Comparison of ENCODE assay signal across 13 cellular contexts in genomic region chr9:91150273-91151013, GRCh38.
DNase-seq lines count a peak whose midpoint lies in the region; ATAC-seq and TF ChIP-seq lines count a peak whose summit lies in the region.
"Had no signal": no experiment of that assay in that cellular context is flagged by ENCODE, and none has a peak within 500 bp of the region (broad histone marks: within the 10 kb centered on the region; RNA-seq: fewer than 3 reads in every experiment).

No MANE protein-coding gene starts in this region.

- no peaks in the 10 kb centered on the region for H3K79me1 ChIP-seq in neuronal stem cell (ENCODE audit: low read depth, low read length)

- peak overlapping the region in 3 of 4 donors; percentile 7 to 46 (median 20) for H3K27ac ChIP-seq in upper lobe of left lung
- H3K27ac ChIP-seq in neuronal stem cell (replicated peaks; ENCODE audit: low read length), result no peak overlapping the region
- H3K27ac ChIP-seq in WERI-Rb-1, result no peak overlapping the region
- H3K27ac ChIP-seq: neutrophil had no signal

- no peaks in the 10 kb centered on the region for H3K27me3 Mint-ChIP-seq in activated naive CD4-positive, alpha-beta T cell treated with anti-CD3 and anti-CD28 coated beads, Interleukin-2, amount 50 U/mL, for 24 hours
- H3K27me3 Mint-ChIP-seq in activated CD4-positive, alpha-beta memory T cell treated with anti-CD3 and anti-CD28 coated beads for 36 hours, result no peaks in the 10 kb centered on the region
- H3K27me3 Mint-ChIP-seq in immature natural killer cell (ENCODE audit: low read depth in 3 of 3), result peaks cover 4 to 5% (median 4%) of the 10 kb centered on the region in 3 donors

- H3K27ac Mint-ChIP-seq in activated naive CD4-positive, alpha-beta T cell treated with anti-CD3 and anti-CD28 coated beads, Interleukin-2, amount 50 U/mL, for 24 hours, result peak overlapping the region; percentile 44
- peak overlapping the region; percentile 97 for H3K27ac Mint-ChIP-seq in activated CD4-positive, alpha-beta memory T cell treated with anti-CD3 and anti-CD28 coated beads for 36 hours
- H3K27ac Mint-ChIP-seq in immature natural killer cell, result peak overlapping the region; percentile 85 to 97 (median 93)

- H3K4me3 ChIP-seq in upper lobe of left lung (no peak overlapping the region), neuronal stem cell (ENCODE audit: low read length in 2 of 2) (no peak overlapping the region), WERI-Rb-1 (ENCODE audit: low read depth, low read length) (no peak overlapping the region)

- no peak overlapping the region for H3K18ac ChIP-seq in neuronal stem cell (ENCODE audit: low read length)

- H3K23ac ChIP-seq in neuronal stem cell (ENCODE audit: low read depth, low read length, poor library complexity), result no peak overlapping the region

- no peak overlapping the region for H2BK5ac ChIP-seq in neuronal stem cell (ENCODE audit: low read length)

- no peak overlapping the region for H4K91ac ChIP-seq in neuronal stem cell (ENCODE audit: low read depth, low read length, poor library complexity)

- H3K4me3 Mint-ChIP-seq in activated naive CD4-positive, alpha-beta T cell treated with anti-CD3 and anti-CD28 coated beads, Interleukin-2, amount 50 U/mL, for 24 hours, result peak overlapping the region; percentile 6
- peak overlapping the region; percentile 32 for H3K4me3 Mint-ChIP-seq in activated CD4-positive, alpha-beta memory T cell treated with anti-CD3 and anti-CD28 coated beads for 36 hours
- peak overlapping the region; percentile 62 to 83 (median 70) for H3K4me3 Mint-ChIP-seq in immature natural killer cell

- no peak overlapping the region for H2AK5ac ChIP-seq in neuronal stem cell (ENCODE audit: low read depth, low read length)

- peaks cover 3 to 20% (median 12%) of the 10 kb centered on the region in 4 donors for H3K4me1 ChIP-seq in upper lobe of left lung
- H3K4me1 ChIP-seq in neuronal stem cell (ENCODE audit: control insufficient read depth in 2 of 2, insufficient read depth in 1 of 2, low read depth in 1 of 2, low read length in 2 of 2), result peaks cover 0 to 2% of the 10 kb centered on the region in 2 donors

- no peak overlapping the region for H3K14ac ChIP-seq in neuronal stem cell (ENCODE audit: low read length)

- intact Hi-C loops in activated CD4-positive, alpha-beta memory T cell treated with anti-CD3 and anti-CD28 coated beads for 36 hours (cut with micrococcal nuclease), result loop anchor here (1.0 kb wide), 11 partner anchors 12 to 274 kb away; no protein-coding TSS in a partner anchor

- no peaks in the 10 kb centered on the region for H3K9me3 ChIP-seq in upper lobe of left lung
- peaks cover 0 to 3% of the 10 kb centered on the region in 2 donors for H3K9me3 ChIP-seq in neuronal stem cell (replicated peaks in 1 of 2; ENCODE audit: control insufficient read depth in 2 of 2, insufficient read depth in 1 of 2, low read depth in 1 of 2, low read length in 2 of 2)
- no peaks in the 10 kb centered on the region for H3K9me3 ChIP-seq in WERI-Rb-1 (ENCODE audit: severe bottlenecking)
- H3K9me3 ChIP-seq: neutrophil had no signal

- no peak overlapping the region for H3K4me2 ChIP-seq in neuronal stem cell (ENCODE audit: insufficient read depth, low read length, poor library complexity, severe bottlenecking)

- TF ChIP-seq CTCF in upper lobe of left lung (IDR thresholded peaks at IDR 0.05) (no peak), WERI-Rb-1 (IDR thresholded peaks at IDR 0.05; ENCODE audit: low read depth, low read length) (no peak)

- H3K36me3 ChIP-seq in upper lobe of left lung (no peaks in the 10 kb centered on the region), neuronal stem cell (replicated peaks in 1 of 2; ENCODE audit: control insufficient read depth in 2 of 2, insufficient read depth in 2 of 2, low read length in 2 of 2) (no peaks in the 10 kb centered on the region), WERI-Rb-1 (no peaks in the 10 kb centered on the region)
- H3K36me3 ChIP-seq: neutrophil had no signal

- POLR2A ChIA-PET in activated CD4-positive, alpha-beta memory T cell treated with anti-CD3 and anti-CD28 coated beads for 36 hours (lab: Charles Lee), result interaction anchor here (0.8 to 4.4 kb wide), 21 partner anchors 9 to 274 kb away, joined by 3 to 44 read pairs (median 6); partner anchors contain the start of gene NFIL3

- no peak overlapping the region for H2BK12ac ChIP-seq in neuronal stem cell (ENCODE audit: low read length)

- no peak overlapping the region for H2BK120ac ChIP-seq in neuronal stem cell (ENCODE audit: low read depth, low read length)

- H3K4me1 Mint-ChIP-seq in activated naive CD4-positive, alpha-beta T cell treated with anti-CD3 and anti-CD28 coated beads, Interleukin-2, amount 50 U/mL, for 24 hours, result peaks cover 60% of the 10 kb centered on the region
- H3K4me1 Mint-ChIP-seq in activated CD4-positive, alpha-beta memory T cell treated with anti-CD3 and anti-CD28 coated beads for 36 hours (ENCODE audit: low read depth), result peaks cover 73% of the 10 kb centered on the region
- H3K4me1 Mint-ChIP-seq in immature natural killer cell, result peaks cover 83 to 94% of the 10 kb centered on the region in 2 donors

- H3K27me3 ChIP-seq in upper lobe of left lung, result no peaks in the 10 kb centered on the region
- no peaks in the 10 kb centered on the region for H3K27me3 ChIP-seq in neuronal stem cell (ENCODE audit: control insufficient read depth in 3 of 3, insufficient read depth in 3 of 3, low read depth in 1 of 3, low read length in 3 of 3)
- no peaks in the 10 kb centered on the region for H3K27me3 ChIP-seq in WERI-Rb-1 (ENCODE audit: insufficient read depth, low read depth, severe bottlenecking)
- H3K27me3 ChIP-seq: neutrophil had no signal

- no peak overlapping the region for H2AFZ ChIP-seq in neuronal stem cell (ENCODE audit: low read length)

- no peak overlapping the region for H2BK15ac ChIP-seq in neuronal stem cell (ENCODE audit: low read length)

- DNase-seq in activated naive CD4-positive, alpha-beta T cell treated with anti-CD3 and anti-CD28 coated beads, Interleukin-2, amount 50 U/mL, for 16 hours, result no peak
- DNase-seq in activated CD4-positive, alpha-beta memory T cell treated with anti-CD3 and anti-CD28 coated beads for 36 hours, result no peak
- DNase-seq in immature natural killer cell (no peak), upper lobe of left lung (no peak), neuronal stem cell (ENCODE audit: low spot score) (no peak), RKO (ENCODE audit: low spot score) (no peak), WERI-Rb-1 (no peak)
- DNase-seq: erythroblast; hippocampal formation; NCI-H187 treated with DMSO at 0.1 percent for 48 hours; stimulated activated CD4-positive, alpha-beta T cell treated with anti-CD3 and anti-CD28 coated beads, Interleukin-12 subunit alpha, Interleukin-12 subunit beta, amount 100 ng/mL, for 4 hours had no signal

- no peak for ATAC-seq in upper lobe of left lung (ENCODE audit: low FRiP score in 2 of 2)

- no peak overlapping the region for H3K4ac ChIP-seq in neuronal stem cell (ENCODE audit: low read length)

- TF ChIP-seq EP300 in upper lobe of left lung (IDR thresholded peaks at IDR 0.05), result no peak

- 73 to 82% methylated on average over 3 of the region's 3 CpGs for WGBS in upper lobe of left lung, 2 donors
- WGBS in neuronal stem cell (ENCODE audit: extremely low coverage in 2 of 2, insufficient read length in 2 of 2, insufficient replicate concordance in 1 of 2), 2 donors, result no CpG with 5 or more reads among the region's 3 CpGs

- no peak overlapping the region for H3K9ac ChIP-seq in neuronal stem cell (ENCODE audit: low read depth, low read length, poor library complexity)

- peaks cover 4% of the 10 kb centered on the region for H3K36me3 Mint-ChIP-seq in activated naive CD4-positive, alpha-beta T cell treated with anti-CD3 and anti-CD28 coated beads, Interleukin-2, amount 50 U/mL, for 24 hours
- H3K36me3 Mint-ChIP-seq in activated CD4-positive, alpha-beta memory T cell treated with anti-CD3 and anti-CD28 coated beads for 36 hours, result peaks cover 9% of the 10 kb centered on the region
- H3K36me3 Mint-ChIP-seq in immature natural killer cell, result peaks cover 6 to 25% (median 16%) of the 10 kb centered on the region in 3 donors

- CTCF ChIA-PET in activated CD4-positive, alpha-beta memory T cell treated with anti-CD3 and anti-CD28 coated beads for 36 hours (lab: Charles Lee), result interaction anchor here (1.0 to 3.7 kb wide), 11 partner anchors 8 to 276 kb away, joined by 3 to 27 read pairs (median 5); no protein-coding TSS in a partner anchor

- no peaks in the 10 kb centered on the region for H3K9me3 Mint-ChIP-seq in activated naive CD4-positive, alpha-beta T cell treated with anti-CD3 and anti-CD28 coated beads, Interleukin-2, amount 50 U/mL, for 24 hours
- H3K9me3 Mint-ChIP-seq in activated CD4-positive, alpha-beta memory T cell treated with anti-CD3 and anti-CD28 coated beads for 36 hours, result peaks cover 14% of the 10 kb centered on the region
- H3K9me3 Mint-ChIP-seq in immature natural killer cell, result peaks cover 0 to 5% (median 0%) of the 10 kb centered on the region in 6 donors

- H4K8ac ChIP-seq in neuronal stem cell (ENCODE audit: low read depth, low read length), result no peak overlapping the region

- TF ChIP-seq POLR2A in upper lobe of left lung (IDR thresholded peaks at IDR 0.05), result no peak

Comparison
In these comparisons a context has a peak if more than half of its experiments do, and no peak if none do; other contexts are left out.
1. H3K27ac Mint-ChIP-seq: peak in every context shown above with its lines; median percentile 97 in activated CD4-positive, alpha-beta memory T cell treated with anti-CD3 and anti-CD28 coated beads for 36 hours; 93 in immature natural killer cell; 44 in activated naive CD4-positive, alpha-beta T cell treated with anti-CD3 and anti-CD28 coated beads, Interleukin-2, amount 50 U/mL, for 24 hours.
2. H3K4me3 Mint-ChIP-seq: peak in every context shown above with its lines; median percentile 70 in immature natural killer cell; 32 in activated CD4-positive, alpha-beta memory T cell treated with anti-CD3 and anti-CD28 coated beads for 36 hours; 6 in activated naive CD4-positive, alpha-beta T cell treated with anti-CD3 and anti-CD28 coated beads, Interleukin-2, amount 50 U/mL, for 24 hours.
3. H3K27ac ChIP-seq: peak in upper lobe of left lung (3 of 4); none in neuronal stem cell (single experiment) and WERI-Rb-1 (single experiment).